Comparison of ENCODE assay signal across 8 cellular contexts in genomic region chr21:29025328-29025713, GRCh38. TPM values are rescaled to one million over a fixed set of nuclear protein-coding genes. Genes with fewer than 3 reads are reported as not detected.
DNase-seq lines count a peak whose midpoint lies in the region; ATAC-seq and TF ChIP-seq lines count a peak whose summit lies in the region.

No MANE protein-coding gene starts in this region.

- H3K9me3 ChIP-seq in iPS-18c (ENCODE audit: control insufficient read depth, insufficient read depth, low read length) (no peaks in the 10 kb centered on the region), stomach (no peaks in the 10 kb centered on the region)

- no peak for TF ChIP-seq EP300 in stomach (IDR thresholded peaks at IDR 0.05)

- intact Hi-C loops in activated T-helper 2 cell treated with anti-CD3 and anti-CD28 coated beads, Interferon-gamma antibody, Interleukin-2, Interleukin-4, amounts not matched to agents 10 μg/mL and 5 μg/mL and 100 μg/mL, durations not matched to agents 14 hours and 24 hours and 36 hours (cut with micrococcal nuclease): no loop called here
- intact Hi-C loops in stomach (cut with DNase I; ENCODE audit: low total_unique reads): no loop called here

- no peak for TF ChIP-seq CTCF in stomach (IDR thresholded peaks at IDR 0.05)

- peaks cover 8% of the 10 kb centered on the region for H3K36me3 Mint-ChIP-seq in activated naive CD4-positive, alpha-beta T cell treated with anti-CD3 and anti-CD28 coated beads, Interleukin-2, amount 50 U/mL, for 24 hours
- peaks cover 35% of the 10 kb centered on the region for H3K36me3 Mint-ChIP-seq in activated T-helper 2 cell treated with anti-CD3 and anti-CD28 coated beads, Interferon-gamma antibody, Interleukin-2, Interleukin-4, amounts not matched to agents 10 μg/mL and 5 μg/mL and 100 μg/mL, durations not matched to agents 14 hours and 24 hours and 36 hours (ENCODE audit: low read depth)

- WGBS in stomach, 5 donors: 1 to 5% (median 2%) methylated on average over 6 of the region's 6 CpGs

- peaks cover 9 to 41% (median 25%) of the 10 kb centered on the region in 4 donors for H3K4me1 ChIP-seq in stomach

- peak overlapping the region; percentile 95 to 99 (median 97) for H3K27ac ChIP-seq in stomach

- ATAC-seq in GM21423 (IDR thresholded peaks at IDR 0.05; ENCODE audit: unreplicated experiment) (no peak), GM18907 (IDR thresholded peaks at IDR 0.05; ENCODE audit: unreplicated experiment) (no peak)

- no peaks in the 10 kb centered on the region for H3K27me3 ChIP-seq in stomach

- H3K27me3 Mint-ChIP-seq in activated naive CD4-positive, alpha-beta T cell treated with anti-CD3 and anti-CD28 coated beads, Interleukin-2, amount 50 U/mL, for 24 hours: no peaks in the 10 kb centered on the region
- no peaks in the 10 kb centered on the region for H3K27me3 Mint-ChIP-seq in activated T-helper 2 cell treated with anti-CD3 and anti-CD28 coated beads, Interferon-gamma antibody, Interleukin-2, Interleukin-4, amounts not matched to agents 10 μg/mL and 5 μg/mL and 100 μg/mL, durations not matched to agents 14 hours and 24 hours and 36 hours (ENCODE audit: low read depth)

- H3K4me3 Mint-ChIP-seq in activated naive CD4-positive, alpha-beta T cell treated with anti-CD3 and anti-CD28 coated beads, Interleukin-2, amount 50 U/mL, for 24 hours: peak overlapping the region; percentile 99
- H3K4me3 Mint-ChIP-seq in activated T-helper 2 cell treated with anti-CD3 and anti-CD28 coated beads, Interferon-gamma antibody, Interleukin-2, Interleukin-4, amounts not matched to agents 10 μg/mL and 5 μg/mL and 100 μg/mL, durations not matched to agents 14 hours and 24 hours and 36 hours (ENCODE audit: low read depth): peak overlapping the region; percentile 96

- peaks cover 60% of the 10 kb centered on the region for H3K4me1 Mint-ChIP-seq in activated naive CD4-positive, alpha-beta T cell treated with anti-CD3 and anti-CD28 coated beads, Interleukin-2, amount 50 U/mL, for 24 hours
- H3K4me1 Mint-ChIP-seq in activated T-helper 2 cell treated with anti-CD3 and anti-CD28 coated beads, Interferon-gamma antibody, Interleukin-2, Interleukin-4, amounts not matched to agents 10 μg/mL and 5 μg/mL and 100 μg/mL, durations not matched to agents 14 hours and 24 hours and 36 hours (ENCODE audit: low read depth): peaks cover 23% of the 10 kb centered on the region

- H3K9me3 Mint-ChIP-seq in activated naive CD4-positive, alpha-beta T cell treated with anti-CD3 and anti-CD28 coated beads, Interleukin-2, amount 50 U/mL, for 24 hours: no peaks in the 10 kb centered on the region
- H3K9me3 Mint-ChIP-seq in activated T-helper 2 cell treated with anti-CD3 and anti-CD28 coated beads, Interferon-gamma antibody, Interleukin-2, Interleukin-4, amounts not matched to agents 10 μg/mL and 5 μg/mL and 100 μg/mL, durations not matched to agents 14 hours and 24 hours and 36 hours: no peaks in the 10 kb centered on the region

- H3K4me3 ChIP-seq in iPS-18c (ENCODE audit: insufficient read depth, low read depth, low read length): peak overlapping the region; percentile 80
- peak overlapping the region; percentile 60 to 72 (median 63) for H3K4me3 ChIP-seq in stomach

- H3K27ac Mint-ChIP-seq in activated naive CD4-positive, alpha-beta T cell treated with anti-CD3 and anti-CD28 coated beads, Interleukin-2, amount 50 U/mL, for 24 hours: peak overlapping the region; percentile 98
- peak overlapping the region; percentile 99 for H3K27ac Mint-ChIP-seq in activated T-helper 2 cell treated with anti-CD3 and anti-CD28 coated beads, Interferon-gamma antibody, Interleukin-2, Interleukin-4, amounts not matched to agents 10 μg/mL and 5 μg/mL and 100 μg/mL, durations not matched to agents 14 hours and 24 hours and 36 hours

- H3K36me3 ChIP-seq in stomach: peaks cover 4 to 24% (median 21%) of the 10 kb centered on the region in 4 donors

- TF ChIP-seq POLR2A in stomach (IDR thresholded peaks at IDR 0.05): no peak

- DNase-seq in activated naive CD4-positive, alpha-beta T cell treated with anti-CD3 and anti-CD28 coated beads, Interleukin-2, amount 50 U/mL, for 16 hours: no peak
- DNase-seq in activated T-helper 2 cell treated with anti-CD3 and anti-CD28 coated beads, Interferon-gamma antibody, Interleukin-2, Interleukin-4, amounts not matched to agents 10 μg/mL and 5 μg/mL and 100 μg/mL, durations not matched to agents 14 hours and 24 hours and 36 hours (ENCODE audit: low spot score): no peak
- DNase-seq in stomach (no peak), occipital lobe (lab: John Stamatoyannopoulos, UW) (no peak)

RNA-seq across cellular contexts. Expression of gene USP16, which starts 0.9 kb away (rescaled TPM):
- total RNA-seq in activated T-helper 2 cell treated with anti-CD3 and anti-CD28 coated beads, Interferon-gamma antibody, Interleukin-2, Interleukin-4, amounts not matched to agents 10 μg/mL and 5 μg/mL and 100 μg/mL, durations not matched to agents 14 hours and 24 hours and 36 hours: 40.9 and 44.1 TPM in 2 replicates
- total RNA-seq in stomach (10 to 100 TPM in 4 of 5 donors, 1 to 10 TPM in 1; 9.3 to 54.5 (median 37.7) TPM), occipital lobe (39.1 TPM)
- 10 to 100 TPM; 17.9 to 35.6 (median 22.7) TPM for polyA plus RNA-seq in stomach

RNA-seq across cellular contexts. Expression of gene RWDD2B, which starts 6.2 kb away (rescaled TPM):
- total RNA-seq in activated T-helper 2 cell treated with anti-CD3 and anti-CD28 coated beads, Interferon-gamma antibody, Interleukin-2, Interleukin-4, amounts not matched to agents 10 μg/mL and 5 μg/mL and 100 μg/mL, durations not matched to agents 14 hours and 24 hours and 36 hours: 9.2 and 9.4 TPM in 2 replicates
- 10 to 100 TPM in 1 of 5 donors, 1 to 10 TPM in 3, not detected in 1; 4.7 to 21.0 (median 7.0) TPM for total RNA-seq in stomach
- polyA plus RNA-seq in stomach: 10 to 100 TPM; 12.4 to 20.3 (median 13.9) TPM
- 8.3 TPM for total RNA-seq in occipital lobe

RNA-seq across cellular contexts. Expression of gene LTN1, which starts 32.6 kb away (rescaled TPM):
- 24.9 and 27.5 TPM in 2 replicates for total RNA-seq in activated T-helper 2 cell treated with anti-CD3 and anti-CD28 coated beads, Interferon-gamma antibody, Interleukin-2, Interleukin-4, amounts not matched to agents 10 μg/mL and 5 μg/mL and 100 μg/mL, durations not matched to agents 14 hours and 24 hours and 36 hours
- 10 to 100 TPM in 4 of 5 donors, 1 to 10 TPM in 1; 3.5 to 63.3 (median 20.3) TPM for total RNA-seq in stomach
- polyA plus RNA-seq in stomach: 1 to 10 TPM; 3.1 to 5.1 (median 3.2) TPM
- 51.3 TPM for total RNA-seq in occipital lobe

RNA-seq across cellular contexts. Expression of gene CCT8, which starts 48.1 kb away (rescaled TPM):
- 366 and 387 TPM in 2 replicates for total RNA-seq in activated T-helper 2 cell treated with anti-CD3 and anti-CD28 coated beads, Interferon-gamma antibody, Interleukin-2, Interleukin-4, amounts not matched to agents 10 μg/mL and 5 μg/mL and 100 μg/mL, durations not matched to agents 14 hours and 24 hours and 36 hours
- 100 to 1,000 TPM in 2 of 5 donors, 10 to 100 TPM in 3; 40.8 to 153 (median 94.9) TPM for total RNA-seq in stomach
- polyA plus RNA-seq in stomach: 100 to 1,000 TPM in 2 of 3 donors, 10 to 100 TPM in 1; 93.0 to 128 (median 123) TPM
- 310 TPM for total RNA-seq in occipital lobe
